Comparison of ENCODE assay signal across 21 cellular contexts in genomic region chr11:107830915-107831540, GRCh38. TPM values are rescaled to one million over a fixed set of nuclear protein-coding genes. Genes with fewer than 3 reads are reported as not detected.
DNase-seq lines count a peak whose midpoint lies in the region; ATAC-seq, FAIRE-seq and TF ChIP-seq lines count a peak whose summit lies in the region.
"Had no signal": no experiment of that assay in that cellular context is flagged by ENCODE, and none has a peak within 500 bp of the region (broad histone marks: within the 10 kb centered on the region; RNA-seq: fewer than 3 reads in every experiment).

No MANE protein-coding gene starts in this region.

- no peak for FAIRE-seq in pancreas (lab: Jason Lieb, UNC)

- H2AFZ ChIP-seq in PC-9 (no peak overlapping the region), neural progenitor cell (replicated peaks) (no peak overlapping the region)

- H3K27ac Mint-ChIP-seq in neural progenitor cell = no peak overlapping the region
- no peak overlapping the region for H3K27ac Mint-ChIP-seq in WTC11
- H3K27ac Mint-ChIP-seq: CD4-positive, alpha-beta T cell; stimulated activated memory B cell treated with anti-CD40 and anti-IgM and Interleukin-4, amounts not matched to agents 10 μg/mL and 1 μg/mL and 100 μg/mL, for 72 hours; T-helper 2 cell treated with Interferon-gamma antibody and Interleukin-4, amounts not matched to agents 5 μg/mL and 100 μg/mL, for 36 hours had no signal

- TF ChIP-seq CTCF in PC-9 (conservative IDR thresholded peaks at IDR 0.05) (no peak), epithelial cell of esophagus (IDR thresholded peaks at IDR 0.05; ENCODE audit: insufficient read depth, low read depth, low read length, missing control alignments) (no peak), pancreas (IDR thresholded peaks at IDR 0.05) (no peak), neural progenitor cell (IDR thresholded peaks at IDR 0.05) (no peak), WTC11 (IDR thresholded peaks at IDR 0.05) (no peak)

- peak; percentile 8 for DNase-seq in DMS53 treated with DMSO at 0.1 percent for 48 hours (lab: John Stamatoyannopoulos, UW; ENCODE audit: unreplicated experiment)
- DNase-seq in PC-9 = peak; percentile 31 to 93
- peak; percentile 41 for DNase-seq in epithelial cell of esophagus (ENCODE audit: low read depth)
- DNase-seq in pancreas = peak in 2 of 6 donors; percentile 29 to 33
- DNase-seq in NCI-H748 (lab: John Stamatoyannopoulos, UW; ENCODE audit: unreplicated experiment) = no peak
- DNase-seq in NCI-H187 (lab: John Stamatoyannopoulos, UW) = no peak
- no peak for DNase-seq in neural progenitor cell (ENCODE audit: low spot score)
- no peak for DNase-seq in WTC11 (ENCODE audit: low spot score)
- DNase-seq: activated CD4-positive, alpha-beta T cell treated with anti-CD3 and anti-CD28 coated beads, Interleukin-2, amount 50 U/mL, for 48 hours; activated effector memory CD4-positive, alpha-beta T cell treated with Interleukin-2 at 50 U/mL for 16 hours; CD4-positive, alpha-beta T cell; colonic mucosa; DMS153; left lung; NCI-H1105 treated with DMSO at 0.1 percent for 48 hours; NCI-H2081; NK-92 treated with Interleukin-12 subunit alpha and Interleukin-12 subunit beta, amount 100 ng/mL, for 24 hours; stimulated activated CD4-positive, alpha-beta T cell treated with anti-CD3 and anti-CD28 coated beads, Interleukin-2, amount 100 ng/mL, for 24 hours had no signal

- H3K9me3 ChIP-seq in PC-9 (ENCODE audit: insufficient read depth, low read depth) (no peaks in the 10 kb centered on the region), pancreas (no peaks in the 10 kb centered on the region), neural progenitor cell (ENCODE audit: low read depth) (no peaks in the 10 kb centered on the region)
- H3K9me3 ChIP-seq: colonic mucosa, left lung had no signal

- peaks cover 47% of the 10 kb centered on the region for H3F3A ChIP-seq in PC-9 (ENCODE audit: insufficient read depth, low read depth)
- no peaks in the 10 kb centered on the region for H3F3A ChIP-seq in neural progenitor cell (ENCODE audit: low read depth)

- BruUV-seq in PC-9 (replicated peaks; lab: Mats Ljungman, UMichigan) = no TSS peak

- peaks cover 74% of the 10 kb centered on the region for H3K4me1 ChIP-seq in PC-9 (replicated peaks; ENCODE audit: insufficient read depth)
- H3K4me1 ChIP-seq in pancreas = peaks cover 6 to 16% (median 15%) of the 10 kb centered on the region in 3 donors
- peaks cover 14% of the 10 kb centered on the region for H3K4me1 ChIP-seq in neural progenitor cell
- H3K4me1 ChIP-seq: colonic mucosa, left lung had no signal

- POLR2A ChIA-PET in PC-9 (lab: Charles Lee; ENCODE audit: unreplicated experiment) (interaction anchor here (0.6 kb wide), 1 partner anchor 514 kb away, joined by 4 read pairs; no protein-coding TSS in a partner anchor), WTC11 (lab: Charles Lee) (interaction anchor here (0.7 kb wide), 1 partner anchor 22 kb away, joined by 3 read pairs; no protein-coding TSS in a partner anchor)

- peaks cover 98% of the 10 kb centered on the region for H3K79me2 ChIP-seq in PC-9 (ENCODE audit: low read depth)
- H3K79me2 ChIP-seq in neural progenitor cell (ENCODE audit: low read depth) = no peaks in the 10 kb centered on the region

- H3K27me3 Mint-ChIP-seq in neural progenitor cell (ENCODE audit: insufficient read depth, low read depth) (peaks cover 8% of the 10 kb centered on the region), WTC11 (ENCODE audit: low read depth) (peaks cover 37% of the 10 kb centered on the region)
- H3K27me3 Mint-ChIP-seq: CD4-positive, alpha-beta T cell; stimulated activated memory B cell treated with anti-CD40 and anti-IgM and Interleukin-4, amounts not matched to agents 10 μg/mL and 1 μg/mL and 100 μg/mL, for 72 hours had no signal

- H3K4me3 ChIP-seq in PC-9 (peak overlapping the region; percentile 36; the same call in 1 of the 2 replicates), epithelial cell of esophagus (ENCODE audit: low read length) (no peak overlapping the region), pancreas (no peak overlapping the region), neural progenitor cell (no peak overlapping the region)
- H3K4me3 ChIP-seq: colonic mucosa, left lung, skin epidermis had no signal

- H3K9me2 ChIP-seq in PC-9 (ENCODE audit: insufficient read depth) = no peaks in the 10 kb centered on the region

- ATAC-seq in pancreas = peak; percentile 77 to 91 (median 84)
- ATAC-seq in WTC11 = no peak
- ATAC-seq: left lung; stimulated activated memory B cell treated with anti-CD40 and anti-IgM and Interleukin-4, amounts not matched to agents 10 μg/mL and 1 μg/mL and 100 μg/mL, for 72 hours had no signal

- WGBS in pancreas, 2 donors = 46 to 48% methylated on average over 5 of the region's 5 CpGs

- H3K36me3 ChIP-seq in PC-9 (ENCODE audit: low read depth) (peaks cover 3% of the 10 kb centered on the region; the same call in 1 of the 2 replicates), pancreas (no peaks in the 10 kb centered on the region), neural progenitor cell (no peaks in the 10 kb centered on the region)
- H3K36me3 ChIP-seq: colonic mucosa, left lung had no signal

- intact Hi-C loops in PC-9 (cut with micrococcal nuclease; ENCODE audit: unreplicated experiment) = loop anchor here (1.0 kb wide), 1 partner anchor 9 kb away; no protein-coding TSS in a partner anchor
- intact Hi-C loops in pancreas (cut with DNase I) = no loop called here

- H3K4me3 Mint-ChIP-seq in neural progenitor cell = no peak overlapping the region
- H3K4me3 Mint-ChIP-seq in WTC11 = no peak overlapping the region
- H3K4me3 Mint-ChIP-seq: CD4-positive, alpha-beta T cell; stimulated activated memory B cell treated with anti-CD40 and anti-IgM and Interleukin-4, amounts not matched to agents 10 μg/mL and 1 μg/mL and 100 μg/mL, for 72 hours; T-helper 2 cell treated with Interferon-gamma antibody and Interleukin-4, amounts not matched to agents 5 μg/mL and 100 μg/mL, for 36 hours had no signal

- H4K20me1 ChIP-seq in PC-9 (ENCODE audit: insufficient read depth) (no peaks in the 10 kb centered on the region), neural progenitor cell (ENCODE audit: low read depth) (no peaks in the 10 kb centered on the region)

- H3K9ac ChIP-seq in neural progenitor cell = no peak overlapping the region

- H3K9me3 Mint-ChIP-seq in neural progenitor cell (no peaks in the 10 kb centered on the region), WTC11 (no peaks in the 10 kb centered on the region)
- H3K9me3 Mint-ChIP-seq: CD4-positive, alpha-beta T cell; stimulated activated memory B cell treated with anti-CD40 and anti-IgM and Interleukin-4, amounts not matched to agents 10 μg/mL and 1 μg/mL and 100 μg/mL, for 72 hours; T-helper 2 cell treated with Interferon-gamma antibody and Interleukin-4, amounts not matched to agents 5 μg/mL and 100 μg/mL, for 36 hours had no signal

- no peaks in the 10 kb centered on the region for H3K36me3 Mint-ChIP-seq in neural progenitor cell
- no peaks in the 10 kb centered on the region for H3K36me3 Mint-ChIP-seq in WTC11

- H3K27me3 ChIP-seq in PC-9 (ENCODE audit: insufficient read depth, low read depth) = no peaks in the 10 kb centered on the region
- no peaks in the 10 kb centered on the region for H3K27me3 ChIP-seq in pancreas
- H3K27me3 ChIP-seq in neural progenitor cell = no peaks in the 10 kb centered on the region
- H3K27me3 ChIP-seq: colonic mucosa, left lung had no signal

- H3K4me2 ChIP-seq in PC-9 (peak overlapping the region; percentile 73), neural progenitor cell (no peak overlapping the region)

- CTCF ChIA-PET in PC-9 (lab: Charles Lee) = interaction anchor here (0.8 to 1.3 kb wide), 2 partner anchors 9 to 11 kb away, joined by 3 to 4 read pairs; no protein-coding TSS in a partner anchor
- CTCF ChIA-PET in WTC11 (lab: Charles Lee) = no interaction called here

- H3K27ac ChIP-seq in PC-9 (peak overlapping the region; percentile 80), pancreas (peak overlapping the region in 3 of 4 donors; percentile 7 to 48 (median 22)), neural progenitor cell (no peak overlapping the region)
- H3K27ac ChIP-seq: colonic mucosa, left lung had no signal

- peaks cover 4% of the 10 kb centered on the region for H3K4me1 Mint-ChIP-seq in neural progenitor cell
- H3K4me1 Mint-ChIP-seq in WTC11 = peaks cover 37% of the 10 kb centered on the region

TF ChIP-seq in WTC11, 78 proteins besides CTCF, POLR2A, EP300 and RAD21 (continues in another document):
- TF ChIP-seq ZNF263 (CRISPR knock-in tag; IDR thresholded peaks at IDR 0.05; ENCODE audit: low read depth) = no peak
- no peak for TF ChIP-seq FOXK1 (CRISPR knock-in tag; IDR thresholded peaks at IDR 0.05)
- TF ChIP-seq, protein P1, sequence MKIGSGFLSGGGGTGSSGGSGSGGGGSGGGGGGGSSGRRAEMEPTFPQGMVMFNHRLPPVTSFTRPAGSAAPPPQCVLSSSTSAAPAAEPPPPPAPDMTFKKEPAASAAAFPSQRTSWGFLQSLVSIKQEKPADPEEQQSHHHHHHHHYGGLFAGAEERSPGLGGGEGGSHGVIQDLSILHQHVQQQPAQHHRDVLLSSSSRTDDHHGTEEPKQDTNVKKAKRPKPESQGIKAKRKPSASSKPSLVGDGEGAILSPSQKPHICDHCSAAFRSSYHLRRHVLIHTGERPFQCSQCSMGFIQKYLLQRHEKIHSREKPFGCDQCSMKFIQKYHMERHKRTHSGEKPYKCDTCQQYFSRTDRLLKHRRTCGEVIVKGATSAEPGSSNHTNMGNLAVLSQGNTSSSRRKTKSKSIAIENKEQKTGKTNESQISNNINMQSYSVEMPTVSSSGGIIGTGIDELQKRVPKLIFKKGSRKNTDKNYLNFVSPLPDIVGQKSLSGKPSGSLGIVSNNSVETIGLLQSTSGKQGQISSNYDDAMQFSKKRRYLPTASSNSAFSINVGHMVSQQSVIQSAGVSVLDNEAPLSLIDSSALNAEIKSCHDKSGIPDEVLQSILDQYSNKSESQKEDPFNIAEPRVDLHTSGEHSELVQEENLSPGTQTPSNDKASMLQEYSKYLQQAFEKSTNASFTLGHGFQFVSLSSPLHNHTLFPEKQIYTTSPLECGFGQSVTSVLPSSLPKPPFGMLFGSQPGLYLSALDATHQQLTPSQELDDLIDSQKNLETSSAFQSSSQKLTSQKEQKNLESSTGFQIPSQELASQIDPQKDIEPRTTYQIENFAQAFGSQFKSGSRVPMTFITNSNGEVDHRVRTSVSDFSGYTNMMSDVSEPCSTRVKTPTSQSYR (CRISPR knock-in tag; IDR thresholded peaks at IDR 0.05) = no peak
- TF ChIP-seq ATF1 (CRISPR knock-in tag; IDR thresholded peaks at IDR 0.05) = no peak

RNA-seq across cellular contexts. Expression of gene SLC35F2, which starts 27.6 kb away (rescaled TPM):
- total RNA-seq in PC-9 (2021) = 24.9 and 35.7 TPM in 2 replicates
- total RNA-seq in pancreas = 1 to 10 TPM; 4.3 to 6.7 (median 5.8) TPM
- 1 to 10 TPM; 2.8 to 3.5 TPM for polyA plus RNA-seq in pancreas
- 9.8 and 10.3 TPM in 2 replicates for total RNA-seq in neural progenitor cell (ENCODE audit: low replicate concordance)
- 22.0 to 27.1 TPM (median 22.8 TPM) in 3 replicates for total RNA-seq in WTC11 (2021)

Comparison
In these comparisons a context has a peak if more than half of its experiments do, and no peak if none do; other contexts are left out.
1. DNase-seq: peak in DMS53 treated with DMSO at 0.1 percent for 48 hours (single experiment), PC-9 (2 of 2) and epithelial cell of esophagus (single experiment); none in NCI-H748 (single experiment), NCI-H187 (0 of 2), neural progenitor cell (single experiment) and WTC11 (single experiment).